In the genomic region with DNA sequence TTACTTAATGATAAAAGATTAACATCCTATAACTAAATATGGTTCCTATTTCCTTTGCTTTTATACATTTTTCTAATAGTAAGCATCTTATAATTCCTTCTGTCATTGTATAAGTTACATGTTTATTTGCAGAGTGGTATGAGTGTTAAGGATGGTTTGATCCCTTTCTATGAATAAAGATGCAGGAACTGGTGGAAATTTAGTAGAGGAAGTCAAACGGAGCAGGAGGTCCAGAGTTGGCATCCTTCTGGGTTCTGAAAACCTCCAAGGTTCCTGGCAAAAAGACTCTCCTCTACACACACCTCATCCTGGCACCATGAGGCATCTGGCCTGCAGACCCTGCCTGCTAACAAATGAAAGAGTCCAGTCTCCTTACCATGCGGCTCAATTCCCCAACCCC, we compare ENCODE assay signal across 15 cellular contexts.
DNase-seq lines count a peak whose midpoint lies in the region; ATAC-seq, FAIRE-seq and TF ChIP-seq lines count a peak whose summit lies in the region.
"Had no signal": no experiment of that assay in that cellular context is flagged by ENCODE, and none has a peak within 500 bp of the region (broad histone marks: within the 10 kb centered on the region; RNA-seq: fewer than 3 reads in every experiment).

No MANE protein-coding gene starts in this region.

- H3K9ac ChIP-seq in HepG2 (ENCODE audit: insufficient read depth, low read depth, low read length) (no peak overlapping the region), adipocyte (ENCODE audit: low read length) (no peak overlapping the region)

- TF ChIP-seq RAD21 in HepG2 (CRISPR knock-in tag; IDR thresholded peaks at IDR 0.05): no peak

- no peak overlapping the region for H3K4me2 ChIP-seq in HepG2 (ENCODE audit: low read depth, low read length)
- H3K4me2 ChIP-seq: A549 had no signal

- H3K36me3 ChIP-seq in HepG2 (replicated peaks in 1 of 2; ENCODE audit: control insufficient read depth in 1 of 2, insufficient read depth in 2 of 2, low read length in 2 of 2) (peaks cover 9 to 37% of the 10 kb centered on the region in 2 experiments), right lobe of liver (no peaks in the 10 kb centered on the region), adipocyte (ENCODE audit: control insufficient read depth, insufficient read depth, low read length, severe bottlenecking) (no peaks in the 10 kb centered on the region)
- H3K36me3 ChIP-seq: BE2C had no signal

- CTCF ChIA-PET in HepG2 (lab: Yijun Ruan, JAX; ENCODE audit: low intra/inter-chr PET ratio, low total read pairs): no interaction called here

- H3K27me3 ChIP-seq in HepG2 (ENCODE audit: control insufficient read depth in 1 of 2, insufficient read depth in 2 of 2, low read length in 2 of 2): no peaks in the 10 kb centered on the region
- no peaks in the 10 kb centered on the region for H3K27me3 ChIP-seq in right lobe of liver
- no peaks in the 10 kb centered on the region for H3K27me3 ChIP-seq in adipocyte (replicated peaks; ENCODE audit: control insufficient read depth, insufficient read depth, low read length)
- H3K27me3 ChIP-seq: BE2C had no signal

- in situ Hi-C loops in HepG2 (cut with HindIII; ENCODE audit: extremely low pct_ligation_motif_present, low pct_unique_long_range_greater_than_20kb): no loop called here

- H3K27ac ChIP-seq in HepG2 (ENCODE audit: extremely low read length, insufficient read depth, low read length) (no peak overlapping the region), right lobe of liver (no peak overlapping the region)

- TF ChIP-seq CTCF in HepG2 (CRISPR knock-in tag; IDR thresholded peaks at IDR 0.05) (no peak), right lobe of liver (IDR thresholded peaks at IDR 0.05) (no peak)

- H3K79me2 ChIP-seq in HepG2 (ENCODE audit: insufficient read depth, low read length): peaks cover 62% of the 10 kb centered on the region

- no peak for FAIRE-seq in HepG2 (lab: Jason Lieb, UNC)
- FAIRE-seq: A549, D721Med had no signal

- POLR2A ChIA-PET in HepG2 (lab: Yijun Ruan, JAX): interaction anchor here (0.8 to 7.5 kb wide), 4 partner anchors 16 to 297 kb away, joined by 3 to 169 read pairs (median 10); a partner anchor contains a TSS

- H3K4me3 ChIP-seq in HepG2 (replicated peaks in 1 of 3; ENCODE audit: insufficient read depth in 1 of 3, low read depth in 2 of 3, low read length in 3 of 3): no peak overlapping the region
- H3K4me3 ChIP-seq in right lobe of liver: no peak overlapping the region
- peak overlapping the region; percentile 26 for H3K4me3 ChIP-seq in adipocyte (ENCODE audit: low read length)
- H3K4me3 ChIP-seq: A549 had no signal

- no peaks in the 10 kb centered on the region for H4K20me1 ChIP-seq in HepG2 (ENCODE audit: insufficient read depth, low read length)

- no peak for TF ChIP-seq POLR2A in HepG2 (IDR thresholded peaks at IDR 0.05; ENCODE audit: insufficient read depth in 1 of 2, low read depth in 2 of 2, low read length in 2 of 2)
- TF ChIP-seq POLR2A in right lobe of liver (IDR thresholded peaks at IDR 0.05): no peak

- BruUV-seq in HepG2 (replicated peaks; lab: Mats Ljungman, UMichigan): no TSS peak

- 95% methylated on average over 2 of the region's 2 CpGs for WGBS in HepG2 (ENCODE audit: low lambda C conversion rate)
- WGBS in right lobe of liver (ENCODE audit: insufficient coverage, low coverage, low lambda C conversion rate, missing lambda C conversion rate): 68% methylated on average over 2 of the region's 2 CpGs

- no peak for TF ChIP-seq EP300 in HepG2 (IDR thresholded peaks at IDR 0.05; ENCODE audit: low read depth in 2 of 2, low read length in 2 of 2)
- TF ChIP-seq EP300 in HepG2 (CRISPR knock-in tag; IDR thresholded peaks at IDR 0.05; ENCODE audit: borderline replicate concordance): no peak

- peaks cover 89% of the 10 kb centered on the region for H3K4me1 ChIP-seq in HepG2 (ENCODE audit: insufficient read depth, low read length)
- no peaks in the 10 kb centered on the region for H3K4me1 ChIP-seq in right lobe of liver
- peaks cover 16% of the 10 kb centered on the region for H3K4me1 ChIP-seq in adipocyte (ENCODE audit: control insufficient read depth, insufficient read depth, low read length)

- no peak for ATAC-seq in HepG2
- ATAC-seq in right lobe of liver: no peak
- ATAC-seq in HG02588 (IDR thresholded peaks at IDR 0.05; ENCODE audit: unreplicated experiment): no peak
- no peak for ATAC-seq in left ventricle myocardium superior
- ATAC-seq: A549; CD8-positive, alpha-beta T cell had no signal

- H3K9me3 ChIP-seq in HepG2 (ENCODE audit: low read length): peaks cover 22% of the 10 kb centered on the region
- no peaks in the 10 kb centered on the region for H3K9me3 ChIP-seq in right lobe of liver
- H3K9me3 ChIP-seq in adipocyte (ENCODE audit: control insufficient read depth, low read length): peaks cover 20% of the 10 kb centered on the region
- H3K9me3 ChIP-seq: BE2C had no signal

- DNase-seq in HepG2 (ENCODE audit: low spot score): no peak
- no peak for DNase-seq in right lobe of liver
- peak; percentile 30 for DNase-seq in NCI-H69 (lab: John Stamatoyannopoulos, UW)
- DNase-seq in adipocyte (ENCODE audit: low read depth): no peak
- DNase-seq in left ventricle myocardium superior: no peak
- DNase-seq: BE2C; CD8-positive, alpha-beta T cell; COR-L47; DMS153; GF-D8; HCEC 1CT; IMR-90 had no signal

- no peak overlapping the region for H2AFZ ChIP-seq in HepG2 (ENCODE audit: low read length)

- intact Hi-C loops in HepG2 (cut with micrococcal nuclease; ENCODE audit: unreplicated experiment): no loop called here
- intact Hi-C loops in right lobe of liver (cut with DNase I): no loop called here
- intact Hi-C loops in left ventricle myocardium superior (cut with micrococcal nuclease): no loop called here

TF ChIP-seq in HepG2, 621 proteins besides CTCF, POLR2A, EP300 and RAD21:
- TF ChIP-seq RBFOX2 (IDR thresholded peaks at IDR 0.05; ENCODE audit: low read depth, low read length): peak; percentile 53; the same call in 1 of the 2 replicates
- TF ChIP-seq MEF2D (CRISPR knock-in tag; IDR thresholded peaks at IDR 0.05): no peak
